In the genomic region with DNA sequence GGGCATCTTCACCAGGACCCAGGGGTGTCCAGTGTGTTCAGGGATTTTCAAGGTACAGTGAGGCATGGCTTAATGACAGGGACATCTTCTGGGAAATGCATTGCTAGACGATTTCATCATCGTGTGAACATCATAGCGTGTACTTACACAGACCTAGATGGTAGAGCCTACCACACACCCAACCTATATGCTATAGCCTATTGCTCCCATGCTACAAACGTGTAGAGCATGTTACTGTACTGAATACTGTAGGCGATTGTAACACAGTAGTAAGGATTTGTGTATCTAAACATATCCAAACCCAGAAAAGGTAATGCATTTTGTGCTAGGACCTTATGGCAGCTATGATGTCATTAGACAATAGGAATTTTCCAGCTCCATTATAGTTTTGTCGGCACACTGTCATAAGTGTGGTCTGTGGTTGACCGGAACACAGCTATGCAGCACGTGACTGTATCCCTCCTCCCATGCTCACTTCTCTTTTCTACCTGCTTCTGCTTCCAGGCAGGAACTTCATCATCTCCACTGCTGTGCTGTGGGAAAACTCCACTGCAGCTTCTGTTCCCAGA, we compare ENCODE assay signal across 1 cellular context.
TF ChIP-seq lines count a peak whose summit lies in the region.

No MANE protein-coding gene starts in this region.

TF ChIP-seq in K562, 482 proteins besides CTCF, POLR2A, EP300 and RAD21 (continued from another document and continues in another):
- TF ChIP-seq, protein P1, sequence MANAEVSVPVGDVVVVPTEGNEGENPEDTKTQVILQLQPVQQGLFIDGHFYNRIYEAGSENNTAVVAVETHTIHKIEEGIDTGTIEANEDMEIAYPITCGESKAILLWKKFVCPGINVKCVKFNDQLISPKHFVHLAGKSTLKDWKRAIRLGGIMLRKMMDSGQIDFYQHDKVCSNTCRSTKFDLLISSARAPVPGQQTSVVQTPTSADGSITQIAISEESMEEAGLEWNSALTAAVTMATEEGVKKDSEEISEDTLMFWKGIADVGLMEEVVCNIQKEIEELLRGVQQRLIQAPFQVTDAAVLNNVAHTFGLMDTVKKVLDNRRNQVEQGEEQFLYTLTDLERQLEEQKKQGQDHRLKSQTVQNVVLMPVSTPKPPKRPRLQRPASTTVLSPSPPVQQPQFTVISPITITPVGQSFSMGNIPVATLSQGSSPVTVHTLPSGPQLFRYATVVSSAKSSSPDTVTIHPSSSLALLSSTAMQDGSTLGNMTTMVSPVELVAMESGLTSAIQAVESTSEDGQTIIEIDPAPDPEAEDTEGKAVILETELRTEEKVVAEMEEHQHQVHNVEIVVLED (CRISPR knock-in tag; IDR thresholded peaks at IDR 0.05) = no peak
- no peak for TF ChIP-seq FUS (optimal IDR thresholded peaks at IDR 0.05; ENCODE audit: low read depth, low read length)
- no peak for TF ChIP-seq FOXA1 (IDR thresholded peaks at IDR 0.05; ENCODE audit: borderline replicate concordance)
- TF ChIP-seq ZBTB1 (CRISPR knock-in tag; IDR thresholded peaks at IDR 0.05; ENCODE audit: borderline replicate concordance, low read depth) = no peak
- TF ChIP-seq, protein P2, sequence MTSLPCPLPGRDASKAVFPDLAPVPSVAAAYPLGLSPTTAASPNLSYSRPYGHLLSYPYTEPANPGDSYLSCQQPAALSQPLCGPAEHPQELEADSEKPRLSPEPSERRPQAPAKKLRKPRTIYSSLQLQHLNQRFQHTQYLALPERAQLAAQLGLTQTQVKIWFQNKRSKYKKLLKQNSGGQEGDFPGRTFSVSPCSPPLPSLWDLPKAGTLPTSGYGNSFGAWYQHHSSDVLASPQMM (CRISPR knock-in tag; IDR thresholded peaks at IDR 0.05) = no peak
- no peak for TF ChIP-seq KAT7 (CRISPR knock-in tag; IDR thresholded peaks at IDR 0.05; ENCODE audit: borderline replicate concordance)
- TF ChIP-seq MEF2D (tag; conservative IDR thresholded peaks at IDR 0.05; ENCODE audit: low read depth) = no peak
- no peak for TF ChIP-seq ZNF146 (CRISPR knock-in tag; IDR thresholded peaks at IDR 0.05; ENCODE audit: unreplicated experiment)
- TF ChIP-seq, protein P3, sequence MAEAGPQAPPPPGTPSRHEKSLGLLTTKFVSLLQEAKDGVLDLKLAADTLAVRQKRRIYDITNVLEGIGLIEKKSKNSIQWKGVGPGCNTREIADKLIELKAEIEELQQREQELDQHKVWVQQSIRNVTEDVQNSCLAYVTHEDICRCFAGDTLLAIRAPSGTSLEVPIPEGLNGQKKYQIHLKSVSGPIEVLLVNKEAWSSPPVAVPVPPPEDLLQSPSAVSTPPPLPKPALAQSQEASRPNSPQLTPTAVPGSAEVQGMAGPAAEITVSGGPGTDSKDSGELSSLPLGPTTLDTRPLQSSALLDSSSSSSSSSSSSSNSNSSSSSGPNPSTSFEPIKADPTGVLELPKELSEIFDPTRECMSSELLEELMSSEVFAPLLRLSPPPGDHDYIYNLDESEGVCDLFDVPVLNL (CRISPR knock-in tag; IDR thresholded peaks at IDR 0.05; ENCODE audit: low read depth) = no peak
- TF ChIP-seq, protein P4, sequence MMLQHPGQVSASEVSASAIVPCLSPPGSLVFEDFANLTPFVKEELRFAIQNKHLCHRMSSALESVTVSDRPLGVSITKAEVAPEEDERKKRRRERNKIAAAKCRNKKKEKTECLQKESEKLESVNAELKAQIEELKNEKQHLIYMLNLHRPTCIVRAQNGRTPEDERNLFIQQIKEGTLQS (IDR thresholded peaks at IDR 0.05) = peak; percentile 87
- TF ChIP-seq, protein P4 (CRISPR knock-in tag; conservative IDR thresholded peaks at IDR 0.05) = no peak
- TF ChIP-seq SUPT5H (IDR thresholded peaks at IDR 0.05) = no peak
- TF ChIP-seq L3MBTL2 (IDR thresholded peaks at IDR 0.05) = peak; percentile 67
- no peak for TF ChIP-seq ATF1 (CRISPR knock-in tag; IDR thresholded peaks at IDR 0.05)
- TF ChIP-seq ATF1 (tag; IDR thresholded peaks at IDR 0.05) = peak; percentile 41; the same call in 1 of the 2 replicates
- 0 out of 2 replicates have a peak, but pooled peaks have one; percentile 27 for TF ChIP-seq TAF7 (tag; IDR thresholded peaks at IDR 0.05)
- no peak for TF ChIP-seq MIER1 (IDR thresholded peaks at IDR 0.05; ENCODE audit: low read depth)
- TF ChIP-seq MCM7 (IDR thresholded peaks at IDR 0.05) = no peak
- TF ChIP-seq, protein P5, sequence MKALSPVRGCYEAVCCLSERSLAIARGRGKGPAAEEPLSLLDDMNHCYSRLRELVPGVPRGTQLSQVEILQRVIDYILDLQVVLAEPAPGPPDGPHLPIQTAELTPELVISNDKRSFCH (CRISPR knock-in tag; IDR thresholded peaks at IDR 0.05) = no peak
- TF ChIP-seq, protein P5 (tag; IDR thresholded peaks at IDR 0.05) = no peak
- TF ChIP-seq, protein P6, sequence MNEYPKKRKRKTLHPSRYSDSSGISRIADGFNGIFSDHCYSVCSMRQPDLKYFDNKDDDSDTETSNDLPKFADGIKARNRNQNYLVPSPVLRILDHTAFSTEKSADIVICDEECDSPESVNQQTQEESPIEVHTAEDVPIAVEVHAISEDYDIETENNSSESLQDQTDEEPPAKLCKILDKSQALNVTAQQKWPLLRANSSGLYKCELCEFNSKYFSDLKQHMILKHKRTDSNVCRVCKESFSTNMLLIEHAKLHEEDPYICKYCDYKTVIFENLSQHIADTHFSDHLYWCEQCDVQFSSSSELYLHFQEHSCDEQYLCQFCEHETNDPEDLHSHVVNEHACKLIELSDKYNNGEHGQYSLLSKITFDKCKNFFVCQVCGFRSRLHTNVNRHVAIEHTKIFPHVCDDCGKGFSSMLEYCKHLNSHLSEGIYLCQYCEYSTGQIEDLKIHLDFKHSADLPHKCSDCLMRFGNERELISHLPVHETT (CRISPR knock-in tag; conservative IDR thresholded peaks at IDR 0.05 in 1 of 2, IDR thresholded peaks at IDR 0.05 in 1 of 2) = 0 out of 4 replicates have a peak, but pooled peaks of 1 of the 2 experiments have one; percentile 24
- TF ChIP-seq POLR2H (tag; IDR thresholded peaks at IDR 0.05; ENCODE audit: low read depth) = peak; percentile 43; the same call in 1 of the 2 replicates
- TF ChIP-seq, protein P7, sequence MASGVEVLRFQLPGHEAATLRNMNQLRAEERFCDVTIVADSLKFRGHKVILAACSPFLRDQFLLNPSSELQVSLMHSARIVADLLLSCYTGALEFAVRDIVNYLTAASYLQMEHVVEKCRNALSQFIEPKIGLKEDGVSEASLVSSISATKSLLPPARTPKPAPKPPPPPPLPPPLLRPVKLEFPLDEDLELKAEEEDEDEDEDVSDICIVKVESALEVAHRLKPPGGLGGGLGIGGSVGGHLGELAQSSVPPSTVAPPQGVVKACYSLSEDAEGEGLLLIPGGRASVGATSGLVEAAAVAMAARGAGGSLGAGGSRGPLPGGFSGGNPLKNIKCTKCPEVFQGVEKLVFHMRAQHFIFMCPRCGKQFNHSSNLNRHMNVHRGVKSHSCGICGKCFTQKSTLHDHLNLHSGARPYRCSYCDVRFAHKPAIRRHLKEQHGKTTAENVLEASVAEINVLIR (CRISPR knock-in tag; IDR thresholded peaks at IDR 0.05) = no peak
- TF ChIP-seq, protein P8, sequence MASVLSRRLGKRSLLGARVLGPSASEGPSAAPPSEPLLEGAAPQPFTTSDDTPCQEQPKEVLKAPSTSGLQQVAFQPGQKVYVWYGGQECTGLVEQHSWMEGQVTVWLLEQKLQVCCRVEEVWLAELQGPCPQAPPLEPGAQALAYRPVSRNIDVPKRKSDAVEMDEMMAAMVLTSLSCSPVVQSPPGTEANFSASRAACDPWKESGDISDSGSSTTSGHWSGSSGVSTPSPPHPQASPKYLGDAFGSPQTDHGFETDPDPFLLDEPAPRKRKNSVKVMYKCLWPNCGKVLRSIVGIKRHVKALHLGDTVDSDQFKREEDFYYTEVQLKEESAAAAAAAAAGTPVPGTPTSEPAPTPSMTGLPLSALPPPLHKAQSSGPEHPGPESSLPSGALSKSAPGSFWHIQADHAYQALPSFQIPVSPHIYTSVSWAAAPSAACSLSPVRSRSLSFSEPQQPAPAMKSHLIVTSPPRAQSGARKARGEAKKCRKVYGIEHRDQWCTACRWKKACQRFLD (CRISPR knock-in tag; IDR thresholded peaks at IDR 0.05) = peak; percentile 76; the same call in 1 of the 2 replicates
- no peak for TF ChIP-seq BRD4 (IDR thresholded peaks at IDR 0.05)
- TF ChIP-seq ZNF445 (CRISPR knock-in tag; IDR thresholded peaks at IDR 0.05; ENCODE audit: low read depth) = no peak
- 0 out of 2 replicates have a peak, but pooled peaks have one; percentile 7 for TF ChIP-seq BCL6 (CRISPR knock-in tag; IDR thresholded peaks at IDR 0.05)
- TF ChIP-seq ZNF263 (CRISPR knock-in tag; IDR thresholded peaks at IDR 0.05; ENCODE audit: borderline replicate concordance) = no peak
- TF ChIP-seq JUND (IDR thresholded peaks at IDR 0.05; ENCODE audit: borderline replicate concordance, low read depth, low read length) = 0 out of 2 replicates have a peak, but pooled peaks have one; percentile 33
- no peak for TF ChIP-seq JUND (tag; IDR thresholded peaks at IDR 0.05; ENCODE audit: borderline replicate concordance, low read depth, low read length)
- TF ChIP-seq ZFP36 (IDR thresholded peaks at IDR 0.05; ENCODE audit: low read depth, low read length, partially characterized antibody) = no peak
- no peak for TF ChIP-seq LEF1 (IDR thresholded peaks at IDR 0.05)
- TF ChIP-seq, protein P9, sequence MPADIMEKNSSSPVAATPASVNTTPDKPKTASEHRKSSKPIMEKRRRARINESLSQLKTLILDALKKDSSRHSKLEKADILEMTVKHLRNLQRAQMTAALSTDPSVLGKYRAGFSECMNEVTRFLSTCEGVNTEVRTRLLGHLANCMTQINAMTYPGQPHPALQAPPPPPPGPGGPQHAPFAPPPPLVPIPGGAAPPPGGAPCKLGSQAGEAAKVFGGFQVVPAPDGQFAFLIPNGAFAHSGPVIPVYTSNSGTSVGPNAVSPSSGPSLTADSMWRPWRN (IDR thresholded peaks at IDR 0.05; ENCODE audit: low read depth) = no peak
- no peak for TF ChIP-seq SIN3B (IDR thresholded peaks at IDR 0.05; ENCODE audit: low read depth)
- TF ChIP-seq, protein P10, sequence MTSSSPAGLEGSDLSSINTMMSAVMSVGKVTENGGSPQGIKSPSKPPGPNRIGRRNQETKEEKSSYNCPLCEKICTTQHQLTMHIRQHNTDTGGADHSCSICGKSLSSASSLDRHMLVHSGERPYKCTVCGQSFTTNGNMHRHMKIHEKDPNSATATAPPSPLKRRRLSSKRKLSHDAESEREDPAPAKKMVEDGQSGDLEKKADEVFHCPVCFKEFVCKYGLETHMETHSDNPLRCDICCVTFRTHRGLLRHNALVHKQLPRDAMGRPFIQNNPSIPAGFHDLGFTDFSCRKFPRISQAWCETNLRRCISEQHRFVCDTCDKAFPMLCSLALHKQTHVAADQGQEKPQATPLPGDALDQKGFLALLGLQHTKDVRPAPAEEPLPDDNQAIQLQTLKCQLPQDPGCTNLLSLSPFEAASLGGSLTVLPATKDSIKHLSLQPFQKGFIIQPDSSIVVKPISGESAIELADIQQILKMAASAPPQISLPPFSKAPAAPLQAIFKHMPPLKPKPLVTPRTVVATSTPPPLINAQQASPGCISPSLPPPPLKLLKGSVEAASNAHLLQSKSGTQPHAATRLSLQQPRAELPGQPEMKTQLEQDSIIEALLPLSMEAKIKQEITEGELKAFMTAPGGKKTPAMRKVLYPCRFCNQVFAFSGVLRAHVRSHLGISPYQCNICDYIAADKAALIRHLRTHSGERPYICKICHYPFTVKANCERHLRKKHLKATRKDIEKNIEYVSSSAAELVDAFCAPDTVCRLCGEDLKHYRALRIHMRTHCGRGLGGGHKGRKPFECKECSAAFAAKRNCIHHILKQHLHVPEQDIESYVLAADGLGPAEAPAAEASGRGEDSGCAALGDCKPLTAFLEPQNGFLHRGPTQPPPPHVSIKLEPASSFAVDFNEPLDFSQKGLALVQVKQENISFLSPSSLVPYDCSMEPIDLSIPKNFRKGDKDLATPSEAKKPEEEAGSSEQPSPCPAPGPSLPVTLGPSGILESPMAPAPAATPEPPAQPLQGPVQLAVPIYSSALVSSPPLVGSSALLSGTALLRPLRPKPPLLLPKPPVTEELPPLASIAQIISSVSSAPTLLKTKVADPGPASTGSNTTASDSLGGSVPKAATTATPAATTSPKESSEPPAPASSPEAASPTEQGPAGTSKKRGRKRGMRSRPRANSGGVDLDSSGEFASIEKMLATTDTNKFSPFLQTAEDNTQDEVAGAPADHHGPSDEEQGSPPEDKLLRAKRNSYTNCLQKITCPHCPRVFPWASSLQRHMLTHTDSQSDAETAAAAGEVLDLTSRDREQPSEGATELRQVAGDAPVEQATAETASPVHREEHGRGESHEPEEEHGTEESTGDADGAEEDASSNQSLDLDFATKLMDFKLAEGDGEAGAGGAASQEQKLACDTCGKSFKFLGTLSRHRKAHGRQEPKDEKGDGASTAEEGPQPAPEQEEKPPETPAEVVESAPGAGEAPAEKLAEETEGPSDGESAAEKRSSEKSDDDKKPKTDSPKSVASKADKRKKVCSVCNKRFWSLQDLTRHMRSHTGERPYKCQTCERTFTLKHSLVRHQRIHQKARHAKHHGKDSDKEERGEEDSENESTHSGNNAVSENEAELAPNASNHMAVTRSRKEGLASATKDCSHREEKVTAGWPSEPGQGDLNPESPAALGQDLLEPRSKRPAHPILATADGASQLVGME (CRISPR knock-in tag; IDR thresholded peaks at IDR 0.05) = 0 out of 2 replicates have a peak, but pooled peaks have one; percentile 40
- no peak for TF ChIP-seq TCF7 (IDR thresholded peaks at IDR 0.05; ENCODE audit: borderline replicate concordance)
- TF ChIP-seq ZNF583 (CRISPR knock-in tag; IDR thresholded peaks at IDR 0.05) = peak; percentile 55; the same call in 1 of the 2 replicates
- TF ChIP-seq ZNF584 (CRISPR knock-in tag; IDR thresholded peaks at IDR 0.05; ENCODE audit: low read depth) = peak; percentile 91
- TF ChIP-seq, protein P11, sequence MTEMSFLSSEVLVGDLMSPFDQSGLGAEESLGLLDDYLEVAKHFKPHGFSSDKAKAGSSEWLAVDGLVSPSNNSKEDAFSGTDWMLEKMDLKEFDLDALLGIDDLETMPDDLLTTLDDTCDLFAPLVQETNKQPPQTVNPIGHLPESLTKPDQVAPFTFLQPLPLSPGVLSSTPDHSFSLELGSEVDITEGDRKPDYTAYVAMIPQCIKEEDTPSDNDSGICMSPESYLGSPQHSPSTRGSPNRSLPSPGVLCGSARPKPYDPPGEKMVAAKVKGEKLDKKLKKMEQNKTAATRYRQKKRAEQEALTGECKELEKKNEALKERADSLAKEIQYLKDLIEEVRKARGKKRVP (CRISPR knock-in tag; IDR thresholded peaks at IDR 0.05) = peak; percentile 85
- no peak for TF ChIP-seq ZNF140 (CRISPR knock-in tag; IDR thresholded peaks at IDR 0.05)
- TF ChIP-seq NR2F6 (CRISPR knock-in tag; IDR thresholded peaks at IDR 0.05) = no peak
- TF ChIP-seq ZNF133 (CRISPR knock-in tag; IDR thresholded peaks at IDR 0.05) = 0 out of 2 replicates have a peak, but pooled peaks have one; percentile 64
- TF ChIP-seq ELF2 (CRISPR knock-in tag; IDR thresholded peaks at IDR 0.05) = no peak
- no peak for TF ChIP-seq GATAD2A (IDR thresholded peaks at IDR 0.05)
- no peak for TF ChIP-seq NR2C1 (IDR thresholded peaks at IDR 0.05)
- no peak for TF ChIP-seq NR2C1 (tag; IDR thresholded peaks at IDR 0.05)
- TF ChIP-seq CXXC5 (CRISPR knock-in tag; IDR thresholded peaks at IDR 0.05) = peak; percentile 67
- TF ChIP-seq, protein P12, sequence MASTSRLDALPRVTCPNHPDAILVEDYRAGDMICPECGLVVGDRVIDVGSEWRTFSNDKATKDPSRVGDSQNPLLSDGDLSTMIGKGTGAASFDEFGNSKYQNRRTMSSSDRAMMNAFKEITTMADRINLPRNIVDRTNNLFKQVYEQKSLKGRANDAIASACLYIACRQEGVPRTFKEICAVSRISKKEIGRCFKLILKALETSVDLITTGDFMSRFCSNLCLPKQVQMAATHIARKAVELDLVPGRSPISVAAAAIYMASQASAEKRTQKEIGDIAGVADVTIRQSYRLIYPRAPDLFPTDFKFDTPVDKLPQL (IDR thresholded peaks at IDR 0.05; ENCODE audit: extremely low read depth, insufficient read length) = no peak
